8 cellular contexts compared by ENCODE assay signal in the genomic region with DNA sequence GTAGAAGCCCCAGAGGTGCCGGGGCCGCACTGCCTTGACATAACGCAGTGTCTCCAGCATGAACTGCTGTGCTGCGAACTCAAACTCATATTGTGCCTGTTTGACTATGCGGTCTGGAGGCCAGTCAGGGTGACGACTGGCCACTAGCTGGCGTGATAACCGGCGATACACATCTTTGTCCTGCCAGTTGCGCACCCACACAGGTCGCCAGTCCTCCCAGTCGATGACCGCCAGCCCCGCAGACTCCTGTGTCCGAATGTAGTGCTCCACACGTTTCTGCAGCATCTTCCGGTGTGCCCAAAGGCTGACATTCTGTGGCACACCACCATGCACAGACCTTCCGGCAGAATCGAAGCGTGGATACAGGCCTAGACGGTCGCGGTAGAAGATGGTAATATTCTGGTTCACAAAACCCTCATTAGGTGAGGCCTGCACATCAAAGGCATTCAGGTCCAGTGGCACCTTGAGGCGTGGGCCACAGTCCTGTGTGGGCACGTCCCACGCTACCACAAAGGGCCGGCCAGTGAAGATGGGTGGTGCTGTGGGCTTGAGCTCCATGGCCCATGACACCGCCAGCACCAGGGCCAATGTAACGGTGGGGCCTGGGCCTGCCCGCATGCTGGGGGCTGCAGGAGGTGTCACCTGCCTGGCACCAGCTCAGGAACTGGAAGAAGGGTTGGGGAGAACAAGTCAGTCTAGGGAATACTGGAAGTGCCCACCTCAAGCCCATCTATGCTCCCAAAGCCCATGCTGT. TPM values are rescaled to one million over a fixed set of nuclear protein-coding genes. Genes with fewer than 3 reads are reported as not detected.
A peak's percentile ranks its signal among the peaks of the same experiment; 100 is the strongest.
DNase-seq lines count a peak whose midpoint lies in the region; ATAC-seq, FAIRE-seq and TF ChIP-seq lines count a peak whose summit lies in the region.

No MANE protein-coding gene starts in this region.

- H3K4me1 ChIP-seq in K562 (replicated peaks in 1 of 2; ENCODE audit: control insufficient read depth in 2 of 2, insufficient read depth in 2 of 2, low read length in 2 of 2) (peaks cover 36 to 80% of the 10 kb centered on the region in 2 experiments), right lobe of liver (peaks cover 0 to 56% (median 15%) of the 10 kb centered on the region in 4 donors), thyroid gland (peaks cover 39 to 68% of the 10 kb centered on the region in 2 donors)

- H3K27me3 ChIP-seq in K562 (ENCODE audit: control insufficient read depth in 2 of 2, insufficient read depth in 2 of 2, low read length in 2 of 2): no peaks in the 10 kb centered on the region
- H3K27me3 ChIP-seq in right lobe of liver: no peaks in the 10 kb centered on the region
- H3K27me3 ChIP-seq in thyroid gland: no peaks in the 10 kb centered on the region

- H3K9me3 Mint-ChIP-seq in activated CD4-positive, alpha-beta T cell treated with anti-CD3 and anti-CD28 coated beads, Interleukin-2, amount 10 ng/mL, durations not matched to agents 24 days and 14 days: no peaks in the 10 kb centered on the region

- peak overlapping the region; percentile 34 for H3K27ac Mint-ChIP-seq in activated CD4-positive, alpha-beta T cell treated with anti-CD3 and anti-CD28 coated beads, Interleukin-2, amount 10 ng/mL, durations not matched to agents 24 days and 14 days

- H2AFZ ChIP-seq in K562 (ENCODE audit: low read depth, low read length): no peak overlapping the region

- BruUV-seq in K562 (replicated peaks; lab: Mats Ljungman, UMichigan): no TSS peak

- no peak for TF ChIP-seq RAD21 in K562 (CRISPR knock-in tag; conservative IDR thresholded peaks at IDR 0.05 in 1 of 2, IDR thresholded peaks at IDR 0.05 in 1 of 2)

- FAIRE-seq in K562 (lab: Jason Lieb, UNC): peak; percentile 32
- no peak for FAIRE-seq in RCC 7860 (lab: Jason Lieb, UNC)

- peak overlapping the region; percentile 100; the same call in 1 of the 3 replicates for H3K27ac ChIP-seq in K562 (ENCODE audit: extremely low read depth, low read depth, low read length)
- H3K27ac ChIP-seq in right lobe of liver: peak overlapping the region in 2 of 3 donors; percentile 98
- peak overlapping the region; percentile 96 to 98 (median 98) for H3K27ac ChIP-seq in thyroid gland

- peaks cover 32% of the 10 kb centered on the region for H3K4me1 Mint-ChIP-seq in activated CD4-positive, alpha-beta T cell treated with anti-CD3 and anti-CD28 coated beads, Interleukin-2, amount 10 ng/mL, durations not matched to agents 24 days and 14 days

- H3K79me2 ChIP-seq in K562 (ENCODE audit: control insufficient read depth, insufficient read depth, low read length): peaks cover 22% of the 10 kb centered on the region

- no peaks in the 10 kb centered on the region for H3K27me3 Mint-ChIP-seq in activated CD4-positive, alpha-beta T cell treated with anti-CD3 and anti-CD28 coated beads, Interleukin-2, amount 10 ng/mL, durations not matched to agents 24 days and 14 days

- POLR2A ChIA-PET in K562 (lab: Yijun Ruan, JAX): interaction anchor here (0.9 to 1.2 kb wide), 3 partner anchors 8 to 58 kb away, joined by 4 to 5 read pairs (median 4); partner anchors contain the start of gene TUSC2

- H3K4me2 ChIP-seq in K562 (ENCODE audit: insufficient read depth, low read length): peak overlapping the region; percentile 90

- DNase-seq in activated CD4-positive, alpha-beta T cell treated with anti-CD3 and anti-CD28 coated beads, Interleukin-2, amount 10 ng/mL, durations not matched to agents 24 days and 14 days: no peak
- DNase-seq in activated CD4-positive, alpha-beta T cell treated with anti-CD3 and anti-CD28 coated beads, Interleukin-2, amount 50 U/mL, for 4 hours: no peak
- DNase-seq in K562 (ENCODE audit: extremely low read depth in 1 of 4, low spot score in 3 of 4) (no peak), right lobe of liver (no peak), thyroid gland (no peak), SHP77 (lab: John Stamatoyannopoulos, UW) (no peak), RCC 7860 (ENCODE audit: low spot score) (no peak), amniotic stem cell (lab: John Stamatoyannopoulos, UW) (no peak)

- in situ Hi-C loops in K562 (cut with MboI): no loop called here

- TF ChIP-seq CTCF in K562 (IDR thresholded peaks at IDR 0.05 in 2 of 3, conservative IDR thresholded peaks at IDR 0.05 in 1 of 3; ENCODE audit: insufficient read depth in 2 of 3, low read depth in 1 of 3, low read length in 3 of 3): 0 out of 6 replicates have a peak, but pooled peaks of 2 of the 3 experiments have one; percentile 5 to 14
- TF ChIP-seq CTCF in right lobe of liver (IDR thresholded peaks at IDR 0.05): no peak
- TF ChIP-seq CTCF in thyroid gland (IDR thresholded peaks at IDR 0.05): no peak

- no peaks in the 10 kb centered on the region for H3K9me3 ChIP-seq in K562 (replicated peaks; ENCODE audit: control insufficient read depth, insufficient read depth, low read depth, low read length)
- no peaks in the 10 kb centered on the region for H3K9me3 ChIP-seq in right lobe of liver
- H3K9me3 ChIP-seq in thyroid gland: no peaks in the 10 kb centered on the region

- 76% methylated on average over 20 of the region's 30 CpGs for WGBS in K562 (ENCODE audit: insufficient coverage, low coverage, missing lambda C conversion rate)
- WGBS in right lobe of liver (ENCODE audit: insufficient coverage, low coverage, low lambda C conversion rate, missing lambda C conversion rate): 88% methylated on average over 5 of the region's 30 CpGs
- 83 to 93% methylated on average over 25 of the region's 30 CpGs for WGBS in thyroid gland, 2 donors

- peak overlapping the region; percentile 81 for H3K4me3 ChIP-seq in K562
- H3K4me3 ChIP-seq in right lobe of liver: peak overlapping the region; percentile 88 to 89 (median 89)
- H3K4me3 ChIP-seq in thyroid gland (replicated peaks in 1 of 3): peak overlapping the region in 2 of 3 donors; percentile 86 to 92

- intact Hi-C loops in activated CD4-positive, alpha-beta T cell treated with anti-CD3 and anti-CD28 coated beads, Interleukin-2, amount 10 ng/mL, durations not matched to agents 24 days and 14 days (cut with micrococcal nuclease): loop anchor here (2.0 to 10.0 kb wide), 2 partner anchors 93 to 1845 kb away; no protein-coding TSS in a partner anchor
- intact Hi-C loops in K562 (cut with micrococcal nuclease) (no loop called here), right lobe of liver (cut with DNase I) (loop anchor here in 1 of 2 donors (5.0 kb wide), 2 partner anchors 38 to 48 kb away; no protein-coding TSS in a partner anchor), thyroid gland (cut with DNase I) (no loop called here)

- no peaks in the 10 kb centered on the region for H4K20me1 ChIP-seq in K562 (replicated peaks; ENCODE audit: control insufficient read depth, insufficient read depth, low read length)

- peak overlapping the region; percentile 88 for H3K4me3 Mint-ChIP-seq in activated CD4-positive, alpha-beta T cell treated with anti-CD3 and anti-CD28 coated beads, Interleukin-2, amount 10 ng/mL, durations not matched to agents 24 days and 14 days

- peak overlapping the region; percentile 98 for H3K9ac ChIP-seq in K562 (ENCODE audit: insufficient read depth in 1 of 2, low read depth in 2 of 2, low read length in 2 of 2)

- TF ChIP-seq EP300 in K562 (IDR thresholded peaks at IDR 0.05; ENCODE audit: low read length): no peak

- H3K36me3 ChIP-seq in K562 (ENCODE audit: control insufficient read depth, insufficient read depth, low read length) (peaks cover 29% of the 10 kb centered on the region; the same call in 2 of the 3 replicates), right lobe of liver (peaks cover 0 to 20% (median 3%) of the 10 kb centered on the region in 4 donors), thyroid gland (peaks cover 7 to 21% of the 10 kb centered on the region in 2 donors)

- TF ChIP-seq POLR2A in K562 (conservative IDR thresholded peaks at IDR 0.05) (no peak), right lobe of liver (IDR thresholded peaks at IDR 0.05) (no peak), thyroid gland (IDR thresholded peaks at IDR 0.05) (no peak)

- no peak for ATAC-seq in K562
- ATAC-seq in right lobe of liver: no peak

- peaks cover 24% of the 10 kb centered on the region for H3K36me3 Mint-ChIP-seq in activated CD4-positive, alpha-beta T cell treated with anti-CD3 and anti-CD28 coated beads, Interleukin-2, amount 10 ng/mL, durations not matched to agents 24 days and 14 days (ENCODE audit: low read depth)

- no peaks in the 10 kb centered on the region for H3K9me1 ChIP-seq in K562 (ENCODE audit: control insufficient read depth, insufficient read depth, low read length)

- CTCF ChIA-PET in K562 (lab: Yijun Ruan, JAX; ENCODE audit: low intra/inter-chr PET ratio): no interaction called here

RNA-seq across cellular contexts. Expression of gene HYAL2, which starts 2.5 kb away (rescaled TPM):
- total RNA-seq in activated CD4-positive, alpha-beta T cell treated with anti-CD3 and anti-CD28 coated beads, Interleukin-2, amount 10 ng/mL, durations not matched to agents 24 days and 14 days: 14.4 and 16.3 TPM in 2 replicates
- 8.0 and 38.1 TPM in 2 replicates for total RNA-seq in K562 (2011; cell fraction: chromatin; rRNA removed; ENCODE audit: low replicate concordance)
- total RNA-seq in K562 (2011; cell fraction: nucleolus; rRNA removed): 51.5 and 52.6 TPM in 2 replicates
- 19.1 and 27.8 TPM in 2 replicates for total RNA-seq in K562 (2011; cell fraction: nucleoplasm; rRNA removed)
- total RNA-seq in K562 (2014; rRNA removed) (18.4 and 22.7 TPM in 2 replicates), K562 (2014; rRNA removed; fragmentation: Illumina TruSeq; extraction: Trizol) (3.1 and 4.0 TPM in 2 replicates), K562 (2015; rRNA removed; fragmentation: Illumina TruSeq; extraction: Trizol) (11.2 and 11.4 TPM in 2 replicates), K562 (2021) (12.4 and 13.3 TPM in 2 replicates), right lobe of liver (10 to 100 TPM; 13.0 to 41.6 (median 21.2) TPM), thyroid gland (100 to 1,000 TPM; 133 to 206 (median 158) TPM)
- polyA plus RNA-seq in K562 (2011; rRNA removed) (13.4 and 18.8 TPM in 2 replicates), K562 (2014; fragmentation: Illumina TruSeq; extraction: Trizol) (10.2 and 13.1 TPM in 2 replicates), K562 (2014; fragmentation: Nextera tagmentation; extraction: Ambion mirVana) (under 1 TPM in 1 of 2 experiments, not detected in 1; 0.36 TPM), K562 (2014; rRNA removed) (11.4 and 19.4 TPM in 2 replicates)
- 24.8 and 51.5 TPM in 2 replicates for polyA plus RNA-seq in K562 (2011; cell fraction: cytosol; rRNA removed)
- polyA plus RNA-seq in K562 (2011; cell fraction: nucleus; rRNA removed): 18.0 and 26.1 TPM in 2 replicates
- polyA plus RNA-seq in K562 (2012): 10.3 and 10.6 TPM in 2 replicates
- 9.3 and 12.8 TPM in 2 replicates for polyA minus RNA-seq in K562 (2011; rRNA and poly(A)+ RNA removed)
- 13.1 and 14.7 TPM in 2 replicates for polyA minus RNA-seq in K562 (2011; cell fraction: cytosol; rRNA and poly(A)+ RNA removed)
- 14.7 and 16.8 TPM in 2 replicates for polyA minus RNA-seq in K562 (2011; cell fraction: nucleus; rRNA and poly(A)+ RNA removed)

RNA-seq across cellular contexts. Expression of gene TUSC2, which starts 8.0 kb away (rescaled TPM):
- total RNA-seq in activated CD4-positive, alpha-beta T cell treated with anti-CD3 and anti-CD28 coated beads, Interleukin-2, amount 10 ng/mL, durations not matched to agents 24 days and 14 days: 24.4 and 25.0 TPM in 2 replicates
- 4.5 and 14.6 TPM in 2 replicates for total RNA-seq in K562 (2011; cell fraction: chromatin; rRNA removed; ENCODE audit: low replicate concordance)
- 13.3 and 14.6 TPM in 2 replicates for total RNA-seq in K562 (2011; cell fraction: nucleolus; rRNA removed)
- 12.8 and 17.5 TPM in 2 replicates for total RNA-seq in K562 (2011; cell fraction: nucleoplasm; rRNA removed)
- 39.9 TPM in 2 replicates for total RNA-seq in K562 (2014; rRNA removed)
- 14.5 and 16.1 TPM in 2 replicates for total RNA-seq in K562 (2014; rRNA removed; fragmentation: Illumina TruSeq; extraction: Trizol)
- total RNA-seq in K562 (2015; rRNA removed; fragmentation: Illumina TruSeq; extraction: Trizol): 17.2 and 18.5 TPM in 2 replicates
- 24.6 and 25.8 TPM in 2 replicates for total RNA-seq in K562 (2021)
- polyA plus RNA-seq in K562 (2011; rRNA removed): 28.0 and 28.4 TPM in 2 replicates
- polyA plus RNA-seq in K562 (2011; cell fraction: cytosol; rRNA removed): 37.6 and 58.4 TPM in 2 replicates
- 21.9 and 23.6 TPM in 2 replicates for polyA plus RNA-seq in K562 (2011; cell fraction: nucleus; rRNA removed)
- 19.2 and 26.6 TPM in 2 replicates for polyA plus RNA-seq in K562 (2012)
- polyA plus RNA-seq in K562 (2014; fragmentation: Illumina TruSeq; extraction: Trizol): 24.2 and 26.1 TPM in 2 replicates
- polyA plus RNA-seq in K562 (2014; fragmentation: Nextera tagmentation; extraction: Ambion mirVana): 1 to 10 TPM; 2.8 to 4.4 TPM
- 60.5 and 67.5 TPM in 2 replicates for polyA plus RNA-seq in K562 (2014; rRNA removed)
- 7.5 and 10.5 TPM in 2 replicates for polyA minus RNA-seq in K562 (2011; rRNA and poly(A)+ RNA removed)
- polyA minus RNA-seq in K562 (2011; cell fraction: cytosol; rRNA and poly(A)+ RNA removed): 5.4 and 8.1 TPM in 2 replicates
- polyA minus RNA-seq in K562 (2011; cell fraction: nucleus; rRNA and poly(A)+ RNA removed): 4.4 and 6.6 TPM in 2 replicates
- 10 to 100 TPM in 5 of 6 experiments, 1 to 10 TPM in 1; 9.7 to 36.9 (median 12.5) TPM for total RNA-seq in right lobe of liver
- 10 to 100 TPM; 28.7 to 63.7 (median 42.3) TPM for total RNA-seq in thyroid gland

RNA-seq across cellular contexts. Expression of gene HYAL1, which starts 16.7 kb away (rescaled TPM):
- total RNA-seq in activated CD4-positive, alpha-beta T cell treated with anti-CD3 and anti-CD28 coated beads, Interleukin-2, amount 10 ng/mL, durations not matched to agents 24 days and 14 days: 0.28 and 0.50 TPM in 2 replicates
- total RNA-seq in K562 (2011; cell fraction: chromatin; rRNA removed; ENCODE audit: low replicate concordance): 6.0 and 12.8 TPM in 2 replicates
- total RNA-seq in K562 (2011; cell fraction: nucleolus; rRNA removed): 15.3 and 15.9 TPM in 2 replicates
- total RNA-seq in K562 (2011; cell fraction: nucleoplasm; rRNA removed): 11.7 and 12.2 TPM in 2 replicates
- total RNA-seq in K562 (2014; rRNA removed) (5.4 and 8.0 TPM in 2 replicates), K562 (2014; rRNA removed; fragmentation: Illumina TruSeq; extraction: Trizol) (2.9 and 3.3 TPM in 2 replicates), K562 (2015; rRNA removed; fragmentation: Illumina TruSeq; extraction: Trizol) (4.7 and 5.3 TPM in 2 replicates), K562 (2021) (8.3 and 8.4 TPM in 2 replicates), right lobe of liver (100 to 1,000 TPM in 4 of 6 experiments, 10 to 100 TPM in 2; 90.6 to 157 (median 136) TPM), thyroid gland (10 to 100 TPM in 2 of 4 donors, 1 to 10 TPM in 2; 5.8 to 13.8 (median 9.7) TPM)
- polyA plus RNA-seq in K562 (2011; rRNA removed) (3.1 and 5.7 TPM in 2 replicates), K562 (2014; fragmentation: Illumina TruSeq; extraction: Trizol) (7.5 and 7.7 TPM in 2 replicates), K562 (2014; fragmentation: Nextera tagmentation; extraction: Ambion mirVana) (1 to 10 TPM; 1.4 to 1.6 TPM), K562 (2014; rRNA removed) (7.9 and 8.5 TPM in 2 replicates)
- 4.7 and 6.0 TPM in 2 replicates for polyA plus RNA-seq in K562 (2011; cell fraction: cytosol; rRNA removed)
- polyA plus RNA-seq in K562 (2011; cell fraction: nucleus; rRNA removed): 7.4 and 8.4 TPM in 2 replicates
- polyA plus RNA-seq in K562 (2012): 4.4 and 7.4 TPM in 2 replicates
- polyA minus RNA-seq in K562 (2011; rRNA and poly(A)+ RNA removed): 3.6 and 4.0 TPM in 2 replicates
- polyA minus RNA-seq in K562 (2011; cell fraction: cytosol; rRNA and poly(A)+ RNA removed): 1.7 and 5.0 TPM in 2 replicates
- 3.1 and 9.3 TPM in 2 replicates for polyA minus RNA-seq in K562 (2011; cell fraction: nucleus; rRNA and poly(A)+ RNA removed)

RNA-seq across cellular contexts. Expression of gene RASSF1, which starts 20.6 kb away (rescaled TPM):
- 68.3 and 68.8 TPM in 2 replicates for total RNA-seq in activated CD4-positive, alpha-beta T cell treated with anti-CD3 and anti-CD28 coated beads, Interleukin-2, amount 10 ng/mL, durations not matched to agents 24 days and 14 days
- total RNA-seq in K562 (2011; cell fraction: chromatin; rRNA removed; ENCODE audit: low replicate concordance): 39.9 and 84.0 TPM in 2 replicates
- total RNA-seq in K562 (2011; cell fraction: nucleolus; rRNA removed): 79.0 and 79.5 TPM in 2 replicates
- 56.5 and 60.1 TPM in 2 replicates for total RNA-seq in K562 (2011; cell fraction: nucleoplasm; rRNA removed)
- 38.6 and 51.1 TPM in 2 replicates for total RNA-seq in K562 (2014; rRNA removed)
- total RNA-seq in K562 (2014; rRNA removed; fragmentation: Illumina TruSeq; extraction: Trizol): 14.5 and 15.3 TPM in 2 replicates
- 22.1 and 24.6 TPM in 2 replicates for total RNA-seq in K562 (2015; rRNA removed; fragmentation: Illumina TruSeq; extraction: Trizol)
- total RNA-seq in K562 (2021): 32.5 and 32.9 TPM in 2 replicates
- 57.1 and 75.8 TPM in 2 replicates for polyA plus RNA-seq in K562 (2011; rRNA removed)
- polyA plus RNA-seq in K562 (2011; cell fraction: cytosol; rRNA removed): 67.7 and 69.8 TPM in 2 replicates
- polyA plus RNA-seq in K562 (2011; cell fraction: nucleus; rRNA removed): 96.6 and 97.5 TPM in 2 replicates
- 31.0 and 45.4 TPM in 2 replicates for polyA plus RNA-seq in K562 (2012)
- 22.8 and 27.7 TPM in 2 replicates for polyA plus RNA-seq in K562 (2014; fragmentation: Illumina TruSeq; extraction: Trizol)
- polyA plus RNA-seq in K562 (2014; fragmentation: Nextera tagmentation; extraction: Ambion mirVana): 1 to 10 TPM; 3.6 to 7.0 TPM
- 50.8 and 56.8 TPM in 2 replicates for polyA plus RNA-seq in K562 (2014; rRNA removed)
- 15.3 and 20.9 TPM in 2 replicates for polyA minus RNA-seq in K562 (2011; rRNA and poly(A)+ RNA removed)
- polyA minus RNA-seq in K562 (2011; cell fraction: cytosol; rRNA and poly(A)+ RNA removed): 18.1 and 21.2 TPM in 2 replicates
- 22.6 and 30.2 TPM in 2 replicates for polyA minus RNA-seq in K562 (2011; cell fraction: nucleus; rRNA and poly(A)+ RNA removed)
- total RNA-seq in right lobe of liver: 10 to 100 TPM in 3 of 6 experiments, 1 to 10 TPM in 3; 5.2 to 17.8 (median 9.1) TPM
- total RNA-seq in thyroid gland: 10 to 100 TPM; 18.9 to 42.6 (median 24.8) TPM

RNA-seq across cellular contexts. Expression of gene HYAL3, which starts 20.8 kb away (rescaled TPM):
- total RNA-seq in activated CD4-positive, alpha-beta T cell treated with anti-CD3 and anti-CD28 coated beads, Interleukin-2, amount 10 ng/mL, durations not matched to agents 24 days and 14 days: 7.1 and 7.3 TPM in 2 replicates
- total RNA-seq in K562 (2011; cell fraction: chromatin; rRNA removed; ENCODE audit: low replicate concordance): 5.1 and 18.1 TPM in 2 replicates
- 10.5 and 12.3 TPM in 2 replicates for total RNA-seq in K562 (2011; cell fraction: nucleolus; rRNA removed)
- 6.0 and 7.5 TPM in 2 replicates for total RNA-seq in K562 (2011; cell fraction: nucleoplasm; rRNA removed)
- total RNA-seq in K562 (2014; rRNA removed) (6.8 and 12.8 TPM in 2 replicates), K562 (2014; rRNA removed; fragmentation: Illumina TruSeq; extraction: Trizol) (2.1 and 2.4 TPM in 2 replicates), K562 (2015; rRNA removed; fragmentation: Illumina TruSeq; extraction: Trizol) (8.3 and 9.1 TPM in 2 replicates), K562 (2021) (7.0 and 9.8 TPM in 2 replicates), right lobe of liver (1 to 10 TPM; 1.8 to 7.5 (median 3.1) TPM), thyroid gland (1 to 10 TPM; 2.7 to 6.7 (median 3.8) TPM)
- polyA plus RNA-seq in K562 (2011; rRNA removed) (5.4 and 6.8 TPM in 2 replicates), K562 (2014; fragmentation: Illumina TruSeq; extraction: Trizol) (9.1 and 9.8 TPM in 2 replicates), K562 (2014; fragmentation: Nextera tagmentation; extraction: Ambion mirVana) (1 to 10 TPM in 1 of 2 experiments, under 1 TPM in 1; 0.38 to 1.0 TPM), K562 (2014; rRNA removed) (9.0 and 16.5 TPM in 2 replicates)
- polyA plus RNA-seq in K562 (2011; cell fraction: cytosol; rRNA removed): 10.7 and 28.9 TPM in 2 replicates
- 11.9 and 20.3 TPM in 2 replicates for polyA plus RNA-seq in K562 (2011; cell fraction: nucleus; rRNA removed)
- polyA plus RNA-seq in K562 (2012): 8.0 and 13.8 TPM in 2 replicates
- 1.7 and 2.9 TPM in 2 replicates for polyA minus RNA-seq in K562 (2011; rRNA and poly(A)+ RNA removed)
- 3.8 and 4.4 TPM in 2 replicates for polyA minus RNA-seq in K562 (2011; cell fraction: cytosol; rRNA and poly(A)+ RNA removed)
- 5.4 and 6.2 TPM in 2 replicates for polyA minus RNA-seq in K562 (2011; cell fraction: nucleus; rRNA and poly(A)+ RNA removed)

Comparison
In these comparisons a context has a peak if more than half of its experiments do, and no peak if none do; other contexts are left out.
1. CTCF ChIP-seq: peak in K562 (2 of 3); none in right lobe of liver (0 of 4) and thyroid gland (0 of 6).
2. RNA of gene HYAL1, which starts 16.7 kb away (total RNA-seq): 90.6 to 157 TPM in right lobe of liver; 5.8 to 13.8 TPM in thyroid gland, 2.9 to 15.9 TPM in K562 and 0.28 to 0.50 TPM in activated CD4-positive, alpha-beta T cell treated with anti-CD3 and anti-CD28 coated beads, Interleukin-2, amount 10 ng/mL, durations not matched to agents 24 days and 14 days; every median in the first group is over 4 times any median in the second.
3. Peak in every context shown above with its lines, with median percentiles within 50 percentile points of each other: H3K27ac ChIP-seq and H3K4me3 ChIP-seq.